ENCODE assay signal across 30 cellular contexts in the genomic region with DNA sequence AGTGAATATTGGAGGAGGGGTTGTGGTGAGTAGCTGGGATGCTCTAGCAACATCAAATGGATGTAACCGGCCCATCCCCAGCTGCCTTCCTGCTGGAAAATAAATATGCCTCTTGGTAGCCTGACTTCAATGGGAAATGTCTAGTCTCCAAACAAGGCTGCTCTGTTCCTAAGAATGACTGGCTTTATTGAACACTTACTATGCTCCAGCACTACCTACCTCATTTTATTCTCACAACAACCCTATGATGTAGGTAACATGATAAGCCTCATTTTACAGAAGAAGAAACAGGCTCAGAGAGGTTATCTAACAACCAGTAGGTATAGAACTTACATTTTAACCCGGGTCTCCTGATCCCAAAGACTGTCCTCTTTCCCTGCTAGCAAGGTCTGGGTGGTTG.
A peak's percentile ranks its signal among the peaks of the same experiment; 100 is the strongest.
DNase-seq lines count a peak whose midpoint lies in the region; ATAC-seq and TF ChIP-seq lines count a peak whose summit lies in the region.
"Had no signal": no experiment of that assay in that cellular context is flagged by ENCODE, and none has a peak within 500 bp of the region (broad histone marks: within the 10 kb centered on the region; RNA-seq: fewer than 3 reads in every experiment).

No MANE protein-coding gene starts in this region.

- intact Hi-C loops in activated naive CD4-positive, alpha-beta T cell treated with anti-CD3 and anti-CD28 coated beads for 36 hours (cut with micrococcal nuclease) = no loop called here
- intact Hi-C loops in spleen (cut with DNase I; ENCODE audit: low total_unique reads) (no loop called here), lower lobe of right lung (cut with DNase I) (no loop called here)

- no peak overlapping the region for H3K4me3 Mint-ChIP-seq in activated naive CD4-positive, alpha-beta T cell treated with anti-CD3 and anti-CD28 coated beads for 36 hours
- peak overlapping the region; percentile 34 for H3K4me3 Mint-ChIP-seq in activated naive CD8-positive, alpha-beta T cell treated with anti-CD3 and anti-CD28 coated beads, Interleukin-2, amount 50 U/mL, for 24 hours

- H3K4me1 Mint-ChIP-seq in activated naive CD4-positive, alpha-beta T cell treated with anti-CD3 and anti-CD28 coated beads for 36 hours (ENCODE audit: low read depth) = peaks cover 92% of the 10 kb centered on the region
- peaks cover 98% of the 10 kb centered on the region for H3K4me1 Mint-ChIP-seq in activated naive CD8-positive, alpha-beta T cell treated with anti-CD3 and anti-CD28 coated beads, Interleukin-2, amount 50 U/mL, for 24 hours

- CTCF ChIA-PET in activated naive CD4-positive, alpha-beta T cell treated with anti-CD3 and anti-CD28 coated beads for 36 hours (lab: Charles Lee) = interaction anchor here (1.4 to 1.5 kb wide), 2 partner anchors 9 to 11 kb away, joined by 4 read pairs; no protein-coding TSS in a partner anchor

- no peak for TF ChIP-seq POLR2A in spleen (IDR thresholded peaks at IDR 0.05)

- H3K27me3 Mint-ChIP-seq in activated naive CD4-positive, alpha-beta T cell treated with anti-CD3 and anti-CD28 coated beads for 36 hours (ENCODE audit: low read depth) = no peaks in the 10 kb centered on the region
- no peaks in the 10 kb centered on the region for H3K27me3 Mint-ChIP-seq in activated naive CD8-positive, alpha-beta T cell treated with anti-CD3 and anti-CD28 coated beads, Interleukin-2, amount 50 U/mL, for 24 hours

- H3K4me3 ChIP-seq in spleen (no peak overlapping the region), lower lobe of right lung (no peak overlapping the region), SJCRH30 (no peak overlapping the region)
- H3K4me3 ChIP-seq: dorsolateral prefrontal cortex, gastrocnemius medialis, hepatocyte, mucosa of descending colon had no signal

- peaks cover 30% of the 10 kb centered on the region for H3K36me3 Mint-ChIP-seq in activated naive CD4-positive, alpha-beta T cell treated with anti-CD3 and anti-CD28 coated beads for 36 hours (ENCODE audit: low read depth)
- H3K36me3 Mint-ChIP-seq in activated naive CD8-positive, alpha-beta T cell treated with anti-CD3 and anti-CD28 coated beads, Interleukin-2, amount 50 U/mL, for 24 hours (ENCODE audit: low read depth) = peaks cover 81% of the 10 kb centered on the region

- 93 to 98% (median 95%) methylated on average over 2 of the region's 2 CpGs for WGBS in spleen, 5 donors

- H3K4me1 ChIP-seq in spleen (peaks cover 7 to 98% (median 59%) of the 10 kb centered on the region in 6 donors), lower lobe of right lung (peaks cover 48% of the 10 kb centered on the region), SJCRH30 (peaks cover 38% of the 10 kb centered on the region)

- no peak for DNase-seq in activated naive CD4-positive, alpha-beta T cell treated with anti-CD3 and anti-CD28 coated beads for 36 hours
- DNase-seq in activated naive CD4-positive, alpha-beta T cell treated with anti-CD3 and anti-CD28 coated beads, Interleukin-2, amount 50 U/mL, for 16 hours = no peak
- peak; percentile 41 for DNase-seq in SW480 (ENCODE audit: low spot score)
- DNase-seq in activated naive CD8-positive, alpha-beta T cell treated with anti-CD3 and anti-CD28 coated beads, Interleukin-2, amount 50 U/mL, for 24 hours = no peak
- DNase-seq in spleen = no peak
- no peak for DNase-seq in lower lobe of right lung
- DNase-seq in SJCRH30 = no peak
- DNase-seq: ACHN; activated effector memory CD4-positive, alpha-beta T cell treated with anti-CD3 and anti-CD28 coated beads, Interleukin-2, amount 50 U/mL, for 16 hours; amniotic stem cell; brain microvascular endothelial cell; Caco-2; DMS79; dorsolateral prefrontal cortex; gastrocnemius medialis; GDM1; Kasumi-1; mammary epithelial cell; mucosa of descending colon; NCI-H1417 treated with DMSO at 0.1 percent for 48 hours; NCI-H2029 treated with DMSO at 0.1 percent for 48 hours; NCI-H526 treated with DMSO at 0.1 percent for 48 hours; stimulated activated CD4-positive, alpha-beta T cell treated with anti-CD3 and anti-CD28 coated beads, Interleukin-4, amount 100 ng/mL, for 24 hours; substantia nigra; T-helper 9 cell; trophoblast cell had no signal

- H3K9me3 ChIP-seq in spleen = no peaks in the 10 kb centered on the region
- no peaks in the 10 kb centered on the region for H3K9me3 ChIP-seq in lower lobe of right lung
- H3K9me3 ChIP-seq in SJCRH30 (replicated peaks) = no peaks in the 10 kb centered on the region
- H3K9me3 ChIP-seq: Caco-2, gastrocnemius medialis, mucosa of descending colon had no signal

- no peaks in the 10 kb centered on the region for H3K9me3 Mint-ChIP-seq in activated naive CD4-positive, alpha-beta T cell treated with anti-CD3 and anti-CD28 coated beads for 36 hours
- H3K9me3 Mint-ChIP-seq in activated naive CD8-positive, alpha-beta T cell treated with anti-CD3 and anti-CD28 coated beads, Interleukin-2, amount 50 U/mL, for 24 hours = no peaks in the 10 kb centered on the region

- H3K27ac ChIP-seq in spleen (peak overlapping the region in 6 of 8 donors; percentile 10 to 75 (median 52)), lower lobe of right lung (no peak overlapping the region), SJCRH30 (no peak overlapping the region)
- H3K27ac ChIP-seq: brain microvascular endothelial cell, gastrocnemius medialis had no signal

- peak overlapping the region; percentile 50 for H3K27ac Mint-ChIP-seq in activated naive CD4-positive, alpha-beta T cell treated with anti-CD3 and anti-CD28 coated beads for 36 hours
- H3K27ac Mint-ChIP-seq in activated naive CD8-positive, alpha-beta T cell treated with anti-CD3 and anti-CD28 coated beads, Interleukin-2, amount 50 U/mL, for 24 hours = peak overlapping the region; percentile 86

- no peak for ATAC-seq in activated naive CD8-positive, alpha-beta T cell treated with anti-CD3 and anti-CD28 coated beads, Interleukin-2, amount 50 U/mL, for 24 hours
- no peak for ATAC-seq in lower lobe of right lung
- ATAC-seq in GM21723 (IDR thresholded peaks at IDR 0.05; ENCODE audit: unreplicated experiment) = no peak
- ATAC-seq: gastrocnemius medialis, HCT116, mucosa of descending colon, Right ventricle myocardium inferior had no signal

- TF ChIP-seq CTCF in spleen (IDR thresholded peaks at IDR 0.05 in 8 of 11, conservative IDR thresholded peaks at IDR 0.05 in 3 of 11) (no peak), lower lobe of right lung (IDR thresholded peaks at IDR 0.05) (no peak)

- H3K27me3 ChIP-seq in spleen (replicated peaks in 1 of 7) = no peaks in the 10 kb centered on the region
- H3K27me3 ChIP-seq in lower lobe of right lung (ENCODE audit: low read depth) = no peaks in the 10 kb centered on the region
- H3K27me3 ChIP-seq in SJCRH30 = no peaks in the 10 kb centered on the region
- H3K27me3 ChIP-seq: brain microvascular endothelial cell, dorsolateral prefrontal cortex, gastrocnemius medialis, hepatocyte had no signal

- H3K36me3 ChIP-seq in spleen = peaks cover 0 to 25% (median 0%) of the 10 kb centered on the region in 6 donors
- H3K36me3 ChIP-seq in lower lobe of right lung = no peaks in the 10 kb centered on the region
- peaks cover 3% of the 10 kb centered on the region; the same call in 1 of the 2 replicates for H3K36me3 ChIP-seq in SJCRH30
- H3K36me3 ChIP-seq: brain microvascular endothelial cell, gastrocnemius medialis had no signal

Comparison
In these comparisons a context has a peak if more than half of its experiments do, and no peak if none do; other contexts are left out.
1. H3K27ac ChIP-seq: peak in spleen (6 of 8); none in lower lobe of right lung (single experiment) and SJCRH30 (single experiment).